23 cellular contexts compared by ENCODE assay signal in genomic region chr6:64712606-64713005, GRCh38.
"Had no signal": no experiment of that assay in that cellular context is flagged by ENCODE, and none has a peak within 500 bp of the region (broad histone marks: within the 10 kb centered on the region; RNA-seq: fewer than 3 reads in every experiment).

No MANE protein-coding gene starts in this region.

- H3K4me3 ChIP-seq: coronary artery, dorsolateral prefrontal cortex, esophagus muscularis mucosa, left ventricle myocardium inferior, lower lobe of right lung, neural progenitor cell, pancreas, right lobe of liver, spleen, tibial artery, upper lobe of left lung, uterus had no signal

- ATAC-seq: lower lobe of right lung; natural killer cell treated with Interleukin-12 subunit alpha and Interleukin-12 subunit beta and Interleukin-15 and Interleukin-18, amount 100 ng/mL, for 72 hours; pancreas; right lobe of liver; stimulated activated memory B cell treated with anti-CD40 and anti-IgM and Interleukin-4, amounts not matched to agents 10 μg/mL and 1 μg/mL and 100 μg/mL, for 72 hours had no signal

- DNase-seq: dorsolateral prefrontal cortex; effector CD8-positive, alpha-beta T cell; foreskin melanocyte; head of caudate nucleus; hippocampal formation; left ventricle myocardium inferior; lower lobe of right lung; midbrain; occipital lobe; pancreas; right lobe of liver; spleen; stimulated activated CD4-positive, alpha-beta T cell treated with anti-CD3 and anti-CD28 coated beads, Interleukin-15, amount 100 ng/mL, for 24 hours; stimulated activated CD4-positive, alpha-beta T cell treated with anti-CD3 and anti-CD28 coated beads, Interleukin-1b, Interleukin-23, amount 100 ng/mL, for 48 hours; stimulated activated CD4-positive, alpha-beta T cell treated with anti-CD3 and anti-CD28 coated beads, Interleukin-4, amount 100 ng/mL, for 24 hours; tibial artery; upper lobe of left lung; uterus had no signal
